ENCODE assay signal across 13 cellular contexts in the genomic region with DNA sequence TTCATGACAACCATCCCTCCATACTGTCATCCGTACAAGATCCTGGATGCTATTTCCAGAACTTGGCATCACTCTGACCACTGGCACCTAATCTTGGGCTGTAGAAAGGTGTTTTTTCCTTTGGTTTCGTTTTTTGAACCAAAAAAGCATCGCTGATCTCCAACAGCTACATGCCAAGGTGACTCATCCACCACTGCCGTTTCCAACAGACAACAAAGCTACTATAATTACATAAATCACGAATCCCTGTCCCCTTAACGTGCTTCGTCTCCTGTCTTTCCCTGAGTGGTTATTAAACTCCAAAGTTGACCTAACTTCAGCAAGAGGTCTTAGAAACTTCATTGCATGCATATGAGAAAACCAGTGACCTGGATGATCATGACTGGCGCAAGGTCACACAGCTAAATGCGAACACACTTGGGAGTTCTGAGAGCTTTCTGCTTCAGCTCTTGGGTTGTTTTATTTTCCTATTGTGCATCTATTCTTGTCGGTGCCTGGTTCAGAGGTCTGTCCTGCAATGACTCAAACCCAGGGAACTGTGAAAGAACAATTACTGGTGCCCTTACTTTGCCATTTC.
DNase-seq lines count a peak whose midpoint lies in the region; ATAC-seq and TF ChIP-seq lines count a peak whose summit lies in the region.
"Had no signal": no experiment of that assay in that cellular context is flagged by ENCODE, and none has a peak within 500 bp of the region (broad histone marks: within the 10 kb centered on the region; RNA-seq: fewer than 3 reads in every experiment).

No MANE protein-coding gene starts in this region.

- peaks cover 21% of the 10 kb centered on the region for H3K36me3 Mint-ChIP-seq in nephron progenitor cell (ENCODE audit: low read depth)
- H3K36me3 Mint-ChIP-seq: naive B cell had no signal

- TF ChIP-seq CTCF in nephron progenitor cell (IDR thresholded peaks at IDR 0.05) = no peak

- ATAC-seq in GM18505 (IDR thresholded peaks at IDR 0.05; ENCODE audit: unreplicated experiment) (peak; percentile 79), HG03159 (IDR thresholded peaks at IDR 0.05; ENCODE audit: unreplicated experiment) (peak; percentile 50), GM18907 (IDR thresholded peaks at IDR 0.05; ENCODE audit: unreplicated experiment) (no peak), left lobe of liver (no peak)
- ATAC-seq: esophagus mucosa had no signal

- peaks cover 60% of the 10 kb centered on the region for H3K4me1 Mint-ChIP-seq in nephron progenitor cell
- H3K4me1 Mint-ChIP-seq: naive B cell had no signal

- no peak for TF ChIP-seq POLR2A in GM18505 (IDR thresholded peaks at IDR 0.05; ENCODE audit: borderline replicate concordance, extremely low read depth, insufficient read depth, insufficient read length)

- peaks cover 3% of the 10 kb centered on the region for H3K9me3 Mint-ChIP-seq in nephron progenitor cell
- H3K9me3 Mint-ChIP-seq: H9, naive B cell had no signal

- no peak overlapping the region for H3K4me3 Mint-ChIP-seq in nephron progenitor cell
- H3K4me3 Mint-ChIP-seq: H9, naive B cell had no signal

- H3K27ac Mint-ChIP-seq in nephron progenitor cell = peak overlapping the region; percentile 75
- H3K27ac Mint-ChIP-seq: H9, naive B cell had no signal

- peaks cover 2% of the 10 kb centered on the region for H3K27me3 Mint-ChIP-seq in nephron progenitor cell (ENCODE audit: low read depth, poor library complexity)

- DNase-seq in astrocyte of the hippocampus (ENCODE audit: low read depth, low spot score) (peak; percentile 70), nephron progenitor cell (no peak), NOMO-1 treated with DMSO at 0.1 percent for 48 hours (lab: John Stamatoyannopoulos, UW; ENCODE audit: unreplicated experiment) (no peak), left lobe of liver (ENCODE audit: low spot score) (no peak), NCI-H2171 treated with DMSO at 0.1 percent for 48 hours (lab: John Stamatoyannopoulos, UW) (no peak)
- DNase-seq: DMS53, H9, MM.1S, naive B cell had no signal

Comparison
In these comparisons a context has a peak if more than half of its experiments do, and no peak if none do; other contexts are left out.
1. ATAC-seq: peak in GM18505 (single experiment) and HG03159 (single experiment); none in GM18907 (single experiment) and left lobe of liver (single experiment).